In the genomic region with DNA sequence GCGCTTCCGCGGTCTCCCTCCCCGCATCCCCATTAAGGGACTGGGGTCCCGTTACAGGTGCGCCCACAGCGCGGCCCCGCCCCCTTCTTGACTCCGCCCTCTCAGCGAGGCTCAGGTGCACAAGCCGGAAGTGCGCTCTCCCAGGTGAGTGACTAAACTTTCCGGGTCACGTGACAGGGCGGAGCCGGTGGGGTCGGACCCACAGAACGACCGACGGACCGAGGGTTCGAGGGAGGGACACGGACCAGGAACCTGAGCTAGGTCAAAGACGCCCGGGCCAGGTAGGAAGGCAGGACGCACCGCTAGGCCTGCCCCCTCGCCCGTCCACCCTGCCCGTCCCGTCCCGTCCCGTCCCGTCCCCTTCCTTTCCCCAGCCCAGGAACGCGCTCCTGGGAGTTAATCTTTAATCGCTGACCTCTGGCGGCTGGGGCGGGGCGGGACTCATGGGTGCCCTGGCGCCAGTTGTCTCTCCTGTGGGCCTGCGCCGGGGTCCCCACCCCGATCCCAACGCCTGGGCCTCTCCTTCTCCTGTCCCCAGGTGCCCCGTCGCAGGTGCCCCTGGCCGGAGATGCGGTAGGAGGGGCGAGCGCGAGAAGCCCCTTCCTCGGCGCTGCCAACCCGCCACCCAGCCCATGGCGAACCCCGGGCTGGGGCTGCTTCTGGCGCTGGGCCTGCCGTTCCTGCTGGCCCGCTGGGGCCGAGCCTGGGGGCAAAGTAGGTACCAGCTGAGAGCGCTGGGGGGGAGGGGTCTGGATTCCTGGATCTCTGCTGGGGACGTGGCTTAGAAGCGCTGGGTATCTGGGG, we compare ENCODE assay signal across 10 cellular contexts. TPM values are rescaled to one million over a fixed set of nuclear protein-coding genes. Genes with fewer than 3 reads are reported as not detected.
DNase-seq lines count a peak whose midpoint lies in the region; ATAC-seq, FAIRE-seq and TF ChIP-seq lines count a peak whose summit lies in the region.
"Had no signal": no experiment of that assay in that cellular context is flagged by ENCODE, and none has a peak within 500 bp of the region (broad histone marks: within the 10 kb centered on the region; RNA-seq: fewer than 3 reads in every experiment).

A gene with protein sequence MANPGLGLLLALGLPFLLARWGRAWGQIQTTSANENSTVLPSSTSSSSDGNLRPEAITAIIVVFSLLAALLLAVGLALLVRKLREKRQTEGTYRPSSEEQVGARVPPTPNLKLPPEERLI (plus strand): TSS at position 202 of the 804 bp plus-strand sequence. CDS start 431 bp downstream, at position 633.

- peaks cover 8 to 16% of the 10 kb centered on the region in 2 experiments for H3K27me3 ChIP-seq in endothelial cell of umbilical vein (ENCODE audit: control insufficient read depth in 2 of 2, insufficient read depth in 2 of 2, low read length in 2 of 2)

- DNase-seq in GM18507 (ENCODE audit: extremely low spot score, insufficient read length, low read depth) = no peak
- peak; percentile 86 for DNase-seq in RWPE1 (ENCODE audit: low spot score)
- DNase-seq in endothelial cell of umbilical vein (ENCODE audit: low read depth, low spot score) = no peak
- no peak for DNase-seq in retinal pigment epithelial cell (ENCODE audit: low read depth)
- no peak for DNase-seq in NCI-H1694 (lab: John Stamatoyannopoulos, UW)
- DNase-seq in C1 segment of cervical spinal cord (lab: John Stamatoyannopoulos, UW) = no peak

- no peak within 1 kb of the TSS for H2AFZ ChIP-seq in endothelial cell of umbilical vein (ENCODE audit: low read depth, low read length)

- intact Hi-C loops in endothelial cell of umbilical vein (cut with micrococcal nuclease) = loop anchor here (5.0 kb wide), 1 partner anchor 398 kb away; no protein-coding TSS in a partner anchor

- dilution Hi-C loops in endothelial cell of umbilical vein (cut with MboI; ENCODE audit: extremely low pct_ligation_motif_present, low sequenced_read_pairs) = no loop called here

- no peak within 1 kb of the TSS for H3K4me2 ChIP-seq in endothelial cell of umbilical vein (ENCODE audit: insufficient read depth, low read length)

- FAIRE-seq in GM18507 (lab: Jason Lieb, UNC) (peak; percentile 47), endothelial cell of umbilical vein (lab: Jason Lieb, UNC) (no peak)
- FAIRE-seq: colon had no signal

- CTCF ChIA-PET in RWPE1 (lab: Yijun Ruan, JAX) (interaction anchor here (0.7 kb wide), 1 partner anchor 72 kb away, joined by 3 read pairs; no protein-coding TSS in a partner anchor), endothelial cell of umbilical vein (lab: Charles Lee) (interaction anchor here (0.6 kb wide), 1 partner anchor 399 kb away, joined by 3 read pairs; no protein-coding TSS in a partner anchor)

- H3K4me3 ChIP-seq in endothelial cell of umbilical vein (replicated peaks in 1 of 3; ENCODE audit: insufficient read depth in 1 of 3, low read depth in 1 of 3, low read length in 3 of 3) (no peak within 1 kb of the TSS), retinal pigment epithelial cell (ENCODE audit: low read length) (peak within 1 kb of the TSS; percentile 52)
- H3K4me3 ChIP-seq: thoracic aorta had no signal

- BruUV-seq in endothelial cell of umbilical vein (replicated peaks; lab: Mats Ljungman, UMichigan) = no TSS peak

- H3K9me3 ChIP-seq in endothelial cell of umbilical vein (replicated peaks; ENCODE audit: control insufficient read depth, insufficient read depth, low read length) = no peaks in the 10 kb centered on the region
- H3K9me3 ChIP-seq: thoracic aorta had no signal

- no peaks in the 10 kb centered on the region for H3K36me3 ChIP-seq in endothelial cell of umbilical vein (ENCODE audit: control insufficient read depth in 2 of 2, extremely low read depth in 1 of 2, insufficient read depth in 2 of 2, low read length in 2 of 2)
- H3K36me3 ChIP-seq: thoracic aorta had no signal

- no peak within 1 kb of the TSS for H3K9ac ChIP-seq in endothelial cell of umbilical vein (replicated peaks; ENCODE audit: extremely low read depth, insufficient read depth, low read length)

- TF ChIP-seq POLR2A in endothelial cell of umbilical vein (IDR thresholded peaks at IDR 0.05; ENCODE audit: low read depth, low read length) = no peak

- TF ChIP-seq CTCF in RWPE1 (conservative IDR thresholded peaks at IDR 0.05; ENCODE audit: low read depth) = no peak
- TF ChIP-seq CTCF in endothelial cell of umbilical vein (IDR thresholded peaks at IDR 0.05; ENCODE audit: extremely low read depth in 1 of 2, insufficient read depth in 1 of 2, low read depth in 1 of 2, low read length in 2 of 2) = no peak
- TF ChIP-seq CTCF in retinal pigment epithelial cell (conservative IDR thresholded peaks at IDR 0.05; ENCODE audit: low read depth, low read length) = no peak

- no peaks in the 10 kb centered on the region for H4K20me1 ChIP-seq in endothelial cell of umbilical vein (replicated peaks; ENCODE audit: control insufficient read depth, extremely low read depth, insufficient read depth, low read length)

- no peaks in the 10 kb centered on the region for H3K9me1 ChIP-seq in endothelial cell of umbilical vein (replicated peaks; ENCODE audit: control insufficient read depth, extremely low read depth, insufficient read depth, low read length)

- ATAC-seq in GM18870 (IDR thresholded peaks at IDR 0.05; ENCODE audit: unreplicated experiment) = no peak
- no peak for ATAC-seq in GM21390 (IDR thresholded peaks at IDR 0.05; ENCODE audit: unreplicated experiment)

- POLR2A ChIA-PET in RWPE1 (lab: Yijun Ruan, JAX; ENCODE audit: low non-redundant PET) = interaction anchor here (0.5 to 1.4 kb wide), 3 partner anchors 82 to 503 kb away, joined by 3 to 6 read pairs (median 5); a partner anchor contains a TSS
- POLR2A ChIA-PET in endothelial cell of umbilical vein (lab: Charles Lee) = interaction anchor here (0.6 kb wide), 1 partner anchor 110 kb away, joined by 6 read pairs; no protein-coding TSS in a partner anchor

- H3K4me1 ChIP-seq in endothelial cell of umbilical vein (ENCODE audit: control insufficient read depth, extremely low read depth, insufficient read depth, low read length) = peaks cover 2% of the 10 kb centered on the region

- H3K27ac ChIP-seq in RWPE1 = no peak within 1 kb of the TSS
- no peak within 1 kb of the TSS for H3K27ac ChIP-seq in endothelial cell of umbilical vein (ENCODE audit: insufficient read depth, low read depth, low read length)
- H3K27ac ChIP-seq: thoracic aorta had no signal

- no peaks in the 10 kb centered on the region for H3K79me2 ChIP-seq in endothelial cell of umbilical vein (ENCODE audit: control insufficient read depth, insufficient read depth, low read length)

TF ChIP-seq in endothelial cell of umbilical vein, 7 proteins besides CTCF, POLR2A, EP300 and RAD21:
- TF ChIP-seq EZH2 (IDR thresholded peaks at IDR 0.05; ENCODE audit: borderline replicate concordance, low read depth, low read length, severe bottlenecking) (peak; percentile 23), GATA2 (IDR thresholded peaks at IDR 0.05; ENCODE audit: insufficient read depth, insufficient read length, low read depth, low read length) (no peak)

RNA-seq across cellular contexts. Expression of the gene that starts here (rescaled TPM):
- not detected in 2 replicates for total RNA-seq in endothelial cell of umbilical vein
- polyA plus RNA-seq in endothelial cell of umbilical vein = not detected in 2 replicates
- polyA plus RNA-seq in endothelial cell of umbilical vein (2011; cell fraction: cytosol; rRNA removed) = not detected in 2 replicates
- polyA plus RNA-seq in endothelial cell of umbilical vein (2011; cell fraction: nucleus; rRNA removed) = not detected in 2 replicates
- polyA plus RNA-seq in endothelial cell of umbilical vein (2012) = not detected in 2 replicates
- polyA minus RNA-seq in endothelial cell of umbilical vein = not detected in 2 replicates
- 4.8 TPM for polyA minus RNA-seq in endothelial cell of umbilical vein (2011; cell fraction: cytosol; rRNA and poly(A)+ RNA removed)
- not detected in 2 replicates for polyA minus RNA-seq in endothelial cell of umbilical vein (2011; cell fraction: nucleus; rRNA and poly(A)+ RNA removed)
